Comparison of ENCODE assay signal across 11 cellular contexts in the genomic region with DNA sequence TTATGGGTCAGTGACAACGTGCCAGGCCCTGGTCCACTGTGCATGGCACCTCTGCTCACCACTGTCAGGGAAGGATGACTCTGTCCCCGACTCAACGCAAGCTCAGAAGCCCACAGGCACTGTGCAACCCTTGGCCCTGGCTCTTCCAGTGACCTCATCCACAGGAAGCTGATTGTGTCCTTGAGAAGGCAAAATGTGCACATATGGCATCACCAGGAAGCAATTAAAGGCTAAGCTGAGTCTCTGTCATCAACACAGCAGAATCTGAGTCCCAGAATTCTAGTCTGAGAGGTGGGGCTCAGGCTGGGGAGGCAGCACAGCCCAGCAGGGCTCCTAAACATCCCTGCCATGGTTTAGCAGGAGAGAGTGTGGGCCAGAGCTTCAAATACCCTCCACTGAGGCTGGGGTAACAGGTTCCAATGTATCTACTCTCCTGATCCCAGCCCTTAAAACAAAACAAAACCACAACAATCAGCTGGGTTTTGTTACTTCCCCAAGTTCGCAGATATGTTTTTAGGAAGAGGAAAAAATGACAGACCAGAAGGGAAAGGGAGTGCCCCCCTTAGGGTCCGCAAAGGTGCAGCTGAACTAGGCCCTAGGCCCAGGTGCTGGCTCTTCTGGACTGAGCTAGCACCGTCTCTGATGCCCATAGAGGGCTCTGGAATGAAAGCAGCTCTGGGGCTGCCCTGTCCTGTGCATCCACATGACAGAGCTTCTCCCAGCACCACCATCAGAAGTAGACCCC. TPM values are rescaled to one million over a fixed set of nuclear protein-coding genes. Genes with fewer than 3 reads are reported as not detected.
A peak's percentile ranks its signal among the peaks of the same experiment; 100 is the strongest.
DNase-seq lines count a peak whose midpoint lies in the region; ATAC-seq and TF ChIP-seq lines count a peak whose summit lies in the region.
"Had no signal": no experiment of that assay in that cellular context is flagged by ENCODE, and none has a peak within 500 bp of the region (broad histone marks: within the 10 kb centered on the region; RNA-seq: fewer than 3 reads in every experiment).

No MANE protein-coding gene starts in this region.

- no peak for TF ChIP-seq RAD21 in SK-N-SH (IDR thresholded peaks at IDR 0.05; ENCODE audit: low read length)

- no peak for TF ChIP-seq EP300 in SK-N-SH (IDR thresholded peaks at IDR 0.05; ENCODE audit: borderline replicate concordance in 1 of 2, low read depth in 1 of 2, low read length in 1 of 2)

- no peaks in the 10 kb centered on the region for H3K79me2 ChIP-seq in SK-N-SH (ENCODE audit: insufficient read depth)

- intact Hi-C loops in spleen (cut with DNase I; ENCODE audit: low total_unique reads): loop anchor here (10.0 kb wide), 1 partner anchor 62 kb away; no protein-coding TSS in a partner anchor

- DNase-seq in SK-N-SH (peak; percentile 17), NCI-H1694 treated with DMSO at 0.1 percent for 48 hours (lab: John Stamatoyannopoulos, UW) (peak; percentile 27), choroid plexus epithelial cell (ENCODE audit: low read depth) (peak; percentile 8), spleen (no peak), NCI-H226 (no peak), cortex of kidney (lab: John Stamatoyannopoulos, UW) (no peak)
- no peak for DNase-seq in stimulated activated CD4-positive, alpha-beta T cell treated with anti-CD3 and anti-CD28 coated beads, Interleukin-4, amount 100 ng/mL, for 4 hours
- DNase-seq: BE2C, NCI-H510A treated with DMSO at 0.1 percent for 48 hours had no signal

- no peaks in the 10 kb centered on the region for H4K20me1 ChIP-seq in SK-N-SH (ENCODE audit: insufficient read depth)

- no peak overlapping the region for H3K4me3 ChIP-seq in SK-N-SH (ENCODE audit: low read depth in 2 of 2, low read length in 1 of 2)
- no peak overlapping the region for H3K4me3 ChIP-seq in choroid plexus epithelial cell (ENCODE audit: low read depth, low read length)
- no peak overlapping the region for H3K4me3 ChIP-seq in spleen

- H3K27ac ChIP-seq in SK-N-SH (ENCODE audit: low read depth in 2 of 2, low read length in 1 of 2): no peak overlapping the region
- peak overlapping the region in 7 of 8 donors; percentile 2 to 80 (median 65) for H3K27ac ChIP-seq in spleen
- H3K27ac ChIP-seq: VCaP had no signal

- no peak overlapping the region for H2AFZ ChIP-seq in SK-N-SH (ENCODE audit: low read depth)

- no peaks in the 10 kb centered on the region for H3F3A ChIP-seq in SK-N-SH (replicated peaks; ENCODE audit: insufficient read depth)

- no peak overlapping the region for H3K9ac ChIP-seq in SK-N-SH

- H3K4me1 ChIP-seq in SK-N-SH (ENCODE audit: control insufficient read depth in 1 of 2, insufficient read depth in 2 of 2, low read depth in 1 of 2, low read length in 1 of 2) (no peaks in the 10 kb centered on the region; a peak in 2 of 4 replicates), spleen (peaks cover 5 to 43% (median 33%) of the 10 kb centered on the region in 6 donors)
- H3K4me1 ChIP-seq: BE2C had no signal

- H3K27me3 ChIP-seq in SK-N-SH (ENCODE audit: insufficient read depth) (no peaks in the 10 kb centered on the region), spleen (replicated peaks in 1 of 7) (peaks cover 0 to 9% (median 0%) of the 10 kb centered on the region in 7 donors)

- no peak overlapping the region for H3K4me2 ChIP-seq in SK-N-SH

- ATAC-seq in SK-N-SH treated with all-trans-retinoic acid at 6 μM for 48 hours: no peak

- CTCF ChIA-PET in SK-N-SH (lab: Yijun Ruan, JAX): interaction anchor here (0.9 to 2.3 kb wide), 3 partner anchors 9 to 81 kb away, joined by 4 to 14 read pairs (median 5); no protein-coding TSS in a partner anchor

- TF ChIP-seq CTCF in SK-N-SH (IDR thresholded peaks at IDR 0.05) (no peak), choroid plexus epithelial cell (conservative IDR thresholded peaks at IDR 0.05; ENCODE audit: low read depth, low read length) (no peak), spleen (IDR thresholded peaks at IDR 0.05 in 8 of 11, conservative IDR thresholded peaks at IDR 0.05 in 3 of 11) (no peak)

- H3K9me3 ChIP-seq in SK-N-SH (no peaks in the 10 kb centered on the region), spleen (no peaks in the 10 kb centered on the region)
- H3K9me3 ChIP-seq: BE2C had no signal

- no peaks in the 10 kb centered on the region for H3K36me3 ChIP-seq in SK-N-SH (replicated peaks in 1 of 2; ENCODE audit: control insufficient read depth in 1 of 2, insufficient read depth in 2 of 2, low read length in 1 of 2)
- no peaks in the 10 kb centered on the region for H3K36me3 ChIP-seq in spleen
- H3K36me3 ChIP-seq: BE2C had no signal

- WGBS in SK-N-SH (ENCODE audit: low lambda C conversion rate): 38% methylated on average over 6 of the region's 6 CpGs
- 43 to 54% (median 50%) methylated on average over 6 of the region's 6 CpGs for WGBS in spleen, 5 donors

- POLR2A ChIA-PET in SK-N-SH (lab: Yijun Ruan, JAX): no interaction called here

- no peaks in the 10 kb centered on the region for H3K9me2 ChIP-seq in SK-N-SH

- TF ChIP-seq POLR2A in spleen (IDR thresholded peaks at IDR 0.05): no peak

TF ChIP-seq in SK-N-SH, 30 proteins besides CTCF, POLR2A, EP300 and RAD21 (continues in another document):
- TF ChIP-seq JUND (IDR thresholded peaks at IDR 0.05): no peak
- TF ChIP-seq, protein P1, sequence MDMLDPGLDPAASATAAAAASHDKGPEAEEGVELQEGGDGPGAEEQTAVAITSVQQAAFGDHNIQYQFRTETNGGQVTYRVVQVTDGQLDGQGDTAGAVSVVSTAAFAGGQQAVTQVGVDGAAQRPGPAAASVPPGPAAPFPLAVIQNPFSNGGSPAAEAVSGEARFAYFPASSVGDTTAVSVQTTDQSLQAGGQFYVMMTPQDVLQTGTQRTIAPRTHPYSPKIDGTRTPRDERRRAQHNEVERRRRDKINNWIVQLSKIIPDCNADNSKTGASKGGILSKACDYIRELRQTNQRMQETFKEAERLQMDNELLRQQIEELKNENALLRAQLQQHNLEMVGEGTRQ (IDR thresholded peaks at IDR 0.05; ENCODE audit: borderline replicate concordance, low read depth, low read length): no peak
- TF ChIP-seq SIN3A (IDR thresholded peaks at IDR 0.05; ENCODE audit: borderline replicate concordance, low read depth, low read length): no peak
- TF ChIP-seq TCF12 (IDR thresholded peaks at IDR 0.05): no peak
- no peak for TF ChIP-seq YY1 (IDR thresholded peaks at IDR 0.05; ENCODE audit: low read depth)
- no peak for TF ChIP-seq TAF1 (IDR thresholded peaks at IDR 0.05; ENCODE audit: borderline replicate concordance, low read depth, low read length)
- no peak for TF ChIP-seq TEAD4 (IDR thresholded peaks at IDR 0.05; ENCODE audit: borderline replicate concordance, insufficient read depth)
- TF ChIP-seq, protein P2, sequence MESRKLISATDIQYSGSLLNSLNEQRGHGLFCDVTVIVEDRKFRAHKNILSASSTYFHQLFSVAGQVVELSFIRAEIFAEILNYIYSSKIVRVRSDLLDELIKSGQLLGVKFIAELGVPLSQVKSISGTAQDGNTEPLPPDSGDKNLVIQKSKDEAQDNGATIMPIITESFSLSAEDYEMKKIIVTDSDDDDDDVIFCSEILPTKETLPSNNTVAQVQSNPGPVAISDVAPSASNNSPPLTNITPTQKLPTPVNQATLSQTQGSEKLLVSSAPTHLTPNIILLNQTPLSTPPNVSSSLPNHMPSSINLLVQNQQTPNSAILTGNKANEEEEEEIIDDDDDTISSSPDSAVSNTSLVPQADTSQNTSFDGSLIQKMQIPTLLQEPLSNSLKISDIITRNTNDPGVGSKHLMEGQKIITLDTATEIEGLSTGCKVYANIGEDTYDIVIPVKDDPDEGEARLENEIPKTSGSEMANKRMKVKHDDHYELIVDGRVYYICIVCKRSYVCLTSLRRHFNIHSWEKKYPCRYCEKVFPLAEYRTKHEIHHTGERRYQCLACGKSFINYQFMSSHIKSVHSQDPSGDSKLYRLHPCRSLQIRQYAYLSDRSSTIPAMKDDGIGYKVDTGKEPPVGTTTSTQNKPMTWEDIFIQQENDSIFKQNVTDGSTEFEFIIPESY (IDR thresholded peaks at IDR 0.05; ENCODE audit: borderline replicate concordance, low read depth): no peak

TF ChIP-seq in SK-N-SH treated with all-trans-retinoic acid at 6 μM for 48 hours, 23 proteins besides CTCF, POLR2A, EP300 and RAD21:
- TF ChIP-seq ZNF565 (CRISPR knock-in tag; conservative IDR thresholded peaks at IDR 0.05; ENCODE audit: low read depth) (no peak), ESRRG (CRISPR knock-in tag; IDR thresholded peaks at IDR 0.05) (no peak), ZNF70 (CRISPR knock-in tag; IDR thresholded peaks at IDR 0.05) (no peak), RARB (CRISPR knock-in tag; IDR thresholded peaks at IDR 0.05) (no peak), ZFP30 (CRISPR knock-in tag; IDR thresholded peaks at IDR 0.05) (no peak)

RNA-seq across cellular contexts. Expression of a gene that starts 33.5 kb away (rescaled TPM):
- polyA plus RNA-seq in SK-N-SH (2012; rRNA removed) (5.4 and 6.5 TPM in 2 replicates), spleen (1 to 10 TPM; 2.3 to 5.7 (median 2.8) TPM)
- 3.9 and 6.3 TPM in 2 replicates for polyA plus RNA-seq in SK-N-SH (2012; cell fraction: cytosol; rRNA removed)
- 3.5 and 8.9 TPM in 2 replicates for polyA plus RNA-seq in SK-N-SH (2012; cell fraction: nucleus; rRNA removed)
- total RNA-seq in spleen: 10 to 100 TPM in 2 of 7 donors, 1 to 10 TPM in 5; 4.4 to 11.8 (median 7.6) TPM

Comparison
In these comparisons a context has a peak if more than half of its experiments do, and no peak if none do; other contexts are left out.
1. DNase-seq: peak in SK-N-SH (single experiment), NCI-H1694 treated with DMSO at 0.1 percent for 48 hours (single experiment) and choroid plexus epithelial cell (single experiment); none in spleen (single experiment), stimulated activated CD4-positive, alpha-beta T cell treated with anti-CD3 and anti-CD28 coated beads, Interleukin-4, amount 100 ng/mL, for 4 hours (0 of 2), NCI-H226 (single experiment) and cortex of kidney (single experiment).
2. H3K27ac ChIP-seq: peak in spleen (7 of 8); none in SK-N-SH (0 of 2).